In genomic region chr1:65812065-65812464, GRCh38 we compare ENCODE assay signal across 8 cellular contexts. TPM values are rescaled to one million over a fixed set of nuclear protein-coding genes. Genes with fewer than 3 reads are reported as not detected.
DNase-seq lines count a peak whose midpoint lies in the region; ATAC-seq and TF ChIP-seq lines count a peak whose summit lies in the region.

No MANE protein-coding gene starts in this region.

- WGBS in spleen, 5 donors, result 0% methylated on average over 1 of the region's 1 CpG

- H3K36me3 ChIP-seq in spleen, result no peaks in the 10 kb centered on the region

- DNase-seq in GOT3 (lab: John Stamatoyannopoulos, UW), result peak; percentile 29
- DNase-seq in LoVo (ENCODE audit: low spot score), result peak; percentile 32
- DNase-seq in activated CD4-positive, CD25-positive, alpha-beta regulatory T cell treated with anti-CD3 and anti-CD28 coated beads, Interleukin-2, amount 50 U/mL, for 72 hours, result peak; percentile 53
- peak; percentile 82 for DNase-seq in fibroblast of the conjunctiva (ENCODE audit: low read depth)
- DNase-seq in spleen, result no peak
- DNase-seq in DMS153 (lab: John Stamatoyannopoulos, UW), result no peak
- DNase-seq in HuH-7.5 (ENCODE audit: low spot score), result no peak

- intact Hi-C loops in spleen (cut with DNase I; ENCODE audit: low total_unique reads), result no loop called here

- peak; percentile 99 for ATAC-seq in GM18508 (IDR thresholded peaks at IDR 0.05; ENCODE audit: insufficient read depth, unreplicated experiment)

- no peaks in the 10 kb centered on the region for H3K9me3 ChIP-seq in spleen

- peaks cover 0 to 9% (median 0%) of the 10 kb centered on the region in 7 donors for H3K27me3 ChIP-seq in spleen (replicated peaks in 1 of 7)

- no peak for TF ChIP-seq CTCF in spleen (IDR thresholded peaks at IDR 0.05 in 8 of 11, conservative IDR thresholded peaks at IDR 0.05 in 3 of 11)

- no peak overlapping the region for H3K4me3 ChIP-seq in spleen

- peak overlapping the region in 7 of 8 donors; percentile 8 to 75 (median 63) for H3K27ac ChIP-seq in spleen

- H3K4me1 ChIP-seq in spleen, result peaks cover 0 to 18% (median 6%) of the 10 kb centered on the region in 6 donors

- no peak for TF ChIP-seq POLR2A in spleen (IDR thresholded peaks at IDR 0.05)

RNA-seq across cellular contexts. Expression of gene PDE4B, which starts 19.4 kb away (rescaled TPM):
- 10 to 100 TPM; 37.9 to 88.2 (median 57.5) TPM for total RNA-seq in spleen
- 10 to 100 TPM; 12.6 to 16.1 (median 13.1) TPM for polyA plus RNA-seq in spleen

Comparison
In these comparisons a context has a peak if more than half of its experiments do, and no peak if none do; other contexts are left out.
1. DNase-seq: peak in GOT3 (single experiment), LoVo (single experiment), activated CD4-positive, CD25-positive, alpha-beta regulatory T cell treated with anti-CD3 and anti-CD28 coated beads, Interleukin-2, amount 50 U/mL, for 72 hours (single experiment) and fibroblast of the conjunctiva (single experiment); none in spleen (single experiment), DMS153 (single experiment) and HuH-7.5 (single experiment).